18 cellular contexts compared by ENCODE assay signal in the genomic region with DNA sequence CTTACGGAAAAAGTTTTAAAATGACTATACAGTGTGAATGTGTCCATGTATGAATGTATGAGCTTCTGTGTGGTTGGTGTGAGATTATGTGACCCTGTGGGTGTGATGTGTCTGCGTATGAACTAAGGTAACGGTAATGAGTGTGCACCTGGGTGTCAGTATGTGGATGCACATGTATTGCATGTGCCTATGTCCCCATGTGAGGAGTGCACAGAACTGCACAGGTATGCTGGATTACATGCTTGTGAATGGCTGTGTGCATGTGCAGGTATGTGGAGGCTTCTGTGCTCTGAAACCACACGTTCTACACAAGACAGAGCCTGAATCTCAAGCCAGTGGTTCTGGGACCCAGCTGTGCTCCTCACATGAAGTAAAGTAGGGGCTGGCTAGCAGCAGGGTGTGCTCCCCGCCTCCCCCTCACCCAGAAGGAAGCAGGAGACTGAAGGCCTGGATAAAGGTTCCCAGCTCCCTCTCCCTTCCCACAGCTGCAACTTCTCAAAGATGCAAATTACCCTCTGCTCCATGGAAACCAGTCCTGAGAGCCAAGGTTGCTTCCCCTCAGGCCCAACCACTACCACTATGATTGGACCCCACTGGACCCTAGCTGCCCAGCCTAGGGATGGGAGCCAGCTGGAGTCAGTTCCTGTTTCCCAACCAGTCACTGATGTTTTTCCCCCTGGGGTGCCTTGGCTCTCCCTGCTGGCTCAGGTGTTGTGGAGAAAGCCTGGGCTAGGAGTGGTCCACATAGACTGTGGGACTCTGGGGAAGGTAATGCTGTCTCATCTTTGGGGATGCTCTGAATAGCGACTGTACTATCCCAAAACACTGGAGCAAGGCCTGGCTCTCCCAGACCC. TPM values are rescaled to one million over a fixed set of nuclear protein-coding genes. Genes with fewer than 3 reads are reported as not detected.
A peak's percentile ranks its signal among the peaks of the same experiment; 100 is the strongest.
DNase-seq lines count a peak whose midpoint lies in the region; ATAC-seq, FAIRE-seq and TF ChIP-seq lines count a peak whose summit lies in the region.
"Had no signal": no experiment of that assay in that cellular context is flagged by ENCODE, and none has a peak within 500 bp of the region (broad histone marks: within the 10 kb centered on the region; RNA-seq: fewer than 3 reads in every experiment).

No MANE protein-coding gene starts in this region.

- no peaks in the 10 kb centered on the region for H3K79me2 ChIP-seq in HepG2 (ENCODE audit: insufficient read depth, low read length)

- TF ChIP-seq CTCF in cardiac muscle cell (IDR thresholded peaks at IDR 0.05; ENCODE audit: low read depth, low read length) (no peak), left ventricle myocardium inferior (IDR thresholded peaks at IDR 0.05; ENCODE audit: borderline replicate concordance) (no peak), astrocyte of the cerebellum (IDR thresholded peaks at IDR 0.05; ENCODE audit: low read depth, low read length, missing control alignments) (no peak), HepG2 (CRISPR knock-in tag; IDR thresholded peaks at IDR 0.05) (no peak), vagina (IDR thresholded peaks at IDR 0.05) (no peak)

- H2AFZ ChIP-seq in HepG2 (ENCODE audit: low read length): no peak overlapping the region
- H2AFZ ChIP-seq: PC-9 had no signal

- TF ChIP-seq EP300 in HepG2 (IDR thresholded peaks at IDR 0.05; ENCODE audit: low read depth in 2 of 2, low read length in 2 of 2): no peak
- TF ChIP-seq EP300 in HepG2 (CRISPR knock-in tag; IDR thresholded peaks at IDR 0.05; ENCODE audit: borderline replicate concordance): no peak

- TF ChIP-seq POLR2A in HepG2 (IDR thresholded peaks at IDR 0.05; ENCODE audit: insufficient read depth in 1 of 2, low read depth in 2 of 2, low read length in 2 of 2) (peak in 1 of 2 experiments; percentile 31; a peak in 1 of 4 replicates), vagina (IDR thresholded peaks at IDR 0.05) (no peak)

- intact Hi-C loops in left ventricle myocardium inferior (cut with micrococcal nuclease): no loop called here
- intact Hi-C loops in HepG2 (cut with micrococcal nuclease; ENCODE audit: unreplicated experiment): no loop called here
- intact Hi-C loops in vagina (cut with DNase I): no loop called here

- no peak overlapping the region for H3K4me2 ChIP-seq in HepG2 (ENCODE audit: low read depth, low read length)
- H3K4me2 ChIP-seq: PC-9 had no signal

- TF ChIP-seq RAD21 in HepG2 (CRISPR knock-in tag; IDR thresholded peaks at IDR 0.05): no peak

- FAIRE-seq in HepG2 (lab: Jason Lieb, UNC) (no peak), frontal cortex (lab: Jason Lieb, UNC) (no peak)
- FAIRE-seq: HTR-8/SVneo had no signal

- H3K27ac ChIP-seq in cardiac muscle cell: peak overlapping the region; percentile 3
- no peak overlapping the region for H3K27ac ChIP-seq in left ventricle myocardium inferior (replicated peaks)
- H3K27ac ChIP-seq in HepG2 (ENCODE audit: extremely low read length, insufficient read depth, low read length): no peak overlapping the region
- H3K27ac ChIP-seq in vagina: no peak overlapping the region
- H3K27ac ChIP-seq: PC-9 had no signal

- H3K4me3 ChIP-seq in cardiac muscle cell: no peak overlapping the region
- H3K4me3 ChIP-seq in left ventricle myocardium inferior: no peak overlapping the region
- no peak overlapping the region for H3K4me3 ChIP-seq in astrocyte of the cerebellum (ENCODE audit: low read depth, low read length)
- no peak overlapping the region for H3K4me3 ChIP-seq in HepG2 (replicated peaks in 1 of 3; ENCODE audit: insufficient read depth in 1 of 3, low read depth in 2 of 3, low read length in 3 of 3)
- no peak overlapping the region for H3K4me3 ChIP-seq in vagina
- H3K4me3 ChIP-seq: PC-9 had no signal

- H4K20me1 ChIP-seq in HepG2 (ENCODE audit: insufficient read depth, low read length): no peaks in the 10 kb centered on the region

- H3K36me3 ChIP-seq in cardiac muscle cell (no peaks in the 10 kb centered on the region), left ventricle myocardium inferior (no peaks in the 10 kb centered on the region), HepG2 (replicated peaks in 1 of 2; ENCODE audit: control insufficient read depth in 1 of 2, insufficient read depth in 2 of 2, low read length in 2 of 2) (peaks cover 2 to 6% of the 10 kb centered on the region in 2 experiments; a peak in 2 of 5 replicates), vagina (no peaks in the 10 kb centered on the region)

- H3K9me3 ChIP-seq in cardiac muscle cell (ENCODE audit: low read depth) (no peaks in the 10 kb centered on the region), left ventricle myocardium inferior (replicated peaks) (no peaks in the 10 kb centered on the region), HepG2 (ENCODE audit: low read length) (no peaks in the 10 kb centered on the region), vagina (no peaks in the 10 kb centered on the region)

- CTCF ChIA-PET in HepG2 (lab: Yijun Ruan, JAX; ENCODE audit: low intra/inter-chr PET ratio, low total read pairs): no interaction called here

- POLR2A ChIA-PET in HepG2 (lab: Yijun Ruan, JAX): no interaction called here

- WGBS in HepG2 (ENCODE audit: low lambda C conversion rate): 97% methylated on average over 6 of the region's 6 CpGs

- ATAC-seq in HepG2: peak; percentile 9; the same call in 2 of the 3 replicates
- ATAC-seq in HG03469 (IDR thresholded peaks at IDR 0.05; ENCODE audit: unreplicated experiment): no peak
- ATAC-seq: activated CD4-positive, alpha-beta T cell treated with anti-CD3 and anti-CD28 coated beads for 36 hours had no signal

- in situ Hi-C loops in astrocyte of the cerebellum (cut with HindIII; ENCODE audit: low sequenced_read_pairs) (no loop called here), HepG2 (cut with HindIII; ENCODE audit: extremely low pct_ligation_motif_present, low pct_unique_long_range_greater_than_20kb) (no loop called here)

- no TSS peak for BruUV-seq in HepG2 (replicated peaks; lab: Mats Ljungman, UMichigan)

- H3K4me1 ChIP-seq in cardiac muscle cell (ENCODE audit: low read depth) (no peaks in the 10 kb centered on the region), left ventricle myocardium inferior (peaks cover 16% of the 10 kb centered on the region), HepG2 (ENCODE audit: insufficient read depth, low read length) (no peaks in the 10 kb centered on the region), vagina (no peaks in the 10 kb centered on the region)

- H3K9ac ChIP-seq in HepG2 (ENCODE audit: insufficient read depth, low read depth, low read length): no peak overlapping the region

- H3K27me3 ChIP-seq in cardiac muscle cell (no peaks in the 10 kb centered on the region), left ventricle myocardium inferior (ENCODE audit: low read depth) (no peaks in the 10 kb centered on the region), HepG2 (ENCODE audit: control insufficient read depth in 1 of 2, insufficient read depth in 2 of 2, low read length in 2 of 2) (no peaks in the 10 kb centered on the region), vagina (no peaks in the 10 kb centered on the region)

- DNase-seq in cardiac muscle cell (ENCODE audit: low read depth in 1 of 2, low spot score in 1 of 2) (peak in 1 of 2 donors; percentile 78), left ventricle myocardium inferior (no peak), astrocyte of the cerebellum (ENCODE audit: low read depth) (peak; percentile 15), HepG2 (ENCODE audit: low spot score) (no peak), frontal cortex (ENCODE audit: low spot score in 2 of 2) (no peak), SIG-M5 treated with dmso at 0.1 percent for 504 hours (lab: John Stamatoyannopoulos, UW; ENCODE audit: unreplicated experiment) (no peak), vagina (ENCODE audit: extremely low spot score in 2 of 2) (no peak)
- DNase-seq: activated CD4-positive, alpha-beta T cell treated with anti-CD3 and anti-CD28 coated beads for 36 hours; CD8-positive, alpha-beta memory T cell; NCI-H1092 treated with DMSO at 0.1 percent for 48 hours; NCI-H2171 treated with DMSO at 0.1 percent for 48 hours; NCI-H774; PC-9; T1000 had no signal

TF ChIP-seq in HepG2, 621 proteins besides CTCF, POLR2A, EP300 and RAD21 (continues in another document):
- TF ChIP-seq, protein P1, sequence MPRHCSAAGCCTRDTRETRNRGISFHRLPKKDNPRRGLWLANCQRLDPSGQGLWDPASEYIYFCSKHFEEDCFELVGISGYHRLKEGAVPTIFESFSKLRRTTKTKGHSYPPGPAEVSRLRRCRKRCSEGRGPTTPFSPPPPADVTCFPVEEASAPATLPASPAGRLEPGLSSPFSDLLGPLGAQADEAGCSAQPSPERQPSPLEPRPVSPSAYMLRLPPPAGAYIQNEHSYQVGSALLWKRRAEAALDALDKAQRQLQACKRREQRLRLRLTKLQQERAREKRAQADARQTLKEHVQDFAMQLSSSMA (CRISPR knock-in tag; IDR thresholded peaks at IDR 0.05): 0 out of 2 replicates have a peak, but pooled peaks have one; percentile 35

RNA-seq across cellular contexts. Expression of gene SPDEF, which starts 24.8 kb away (rescaled TPM):
- total RNA-seq in cardiac muscle cell (0.42 and 1.1 TPM in 2 replicates), left ventricle myocardium inferior (0.11 TPM), HepG2 (2016; rRNA removed; fragmentation: Illumina TruSeq; extraction: Trizol) (not detected in 2 replicates), frontal cortex (not detected), vagina (not detected)
- polyA plus RNA-seq in cardiac muscle cell (0.96 TPM in 1 of 2 replicates, not detected in the other), HepG2 (2011; rRNA removed) (0.03 TPM in 1 of 2 replicates, not detected in the other)
- total RNA-seq in HepG2 (2016; cell fraction: cytosol; rRNA removed; fragmentation: Illumina TruSeq; extraction: Trizol; ENCODE audit: low read depth): not detected in 2 replicates
- not detected in 2 replicates for total RNA-seq in HepG2 (2016; cell fraction: insoluble cytoplasmic fraction; rRNA removed; fragmentation: Illumina TruSeq; extraction: Trizol)
- not detected in 2 replicates for total RNA-seq in HepG2 (2016; cell fraction: membrane; rRNA removed; fragmentation: Illumina TruSeq; extraction: Trizol)
- total RNA-seq in HepG2 (2016; cell fraction: nucleus; rRNA removed; fragmentation: Illumina TruSeq; extraction: Trizol): not detected in 2 replicates
- not detected in 2 replicates for polyA plus RNA-seq in HepG2 (2011; cell fraction: cytosol; rRNA removed)
- polyA plus RNA-seq in HepG2 (2011; cell fraction: nucleus; rRNA removed): 0.07 and 0.08 TPM in 2 replicates
- polyA plus RNA-seq in HepG2 (2012): not detected in 2 replicates
- polyA plus RNA-seq in HepG2 (2016; cell fraction: cytosol; fragmentation: Illumina TruSeq; extraction: Trizol; ENCODE audit: low read depth): not detected in 2 replicates
- not detected in 2 replicates for polyA plus RNA-seq in HepG2 (2016; cell fraction: insoluble cytoplasmic fraction; fragmentation: Illumina TruSeq; extraction: Trizol; ENCODE audit: low read depth)
- polyA plus RNA-seq in HepG2 (2016; cell fraction: membrane; fragmentation: Illumina TruSeq; extraction: Trizol; ENCODE audit: low read depth): not detected in 2 replicates
- polyA plus RNA-seq in HepG2 (2016; cell fraction: nucleus; fragmentation: Illumina TruSeq; extraction: Trizol; ENCODE audit: insufficient read depth, low read depth): not detected in 2 replicates
- polyA minus RNA-seq in HepG2 (2011; rRNA and poly(A)+ RNA removed; ENCODE audit: low replicate concordance): not detected in 2 replicates
- polyA minus RNA-seq in HepG2 (2011; cell fraction: cytosol; rRNA and poly(A)+ RNA removed): not detected in 2 replicates
- polyA minus RNA-seq in HepG2 (2011; cell fraction: nucleus; rRNA and poly(A)+ RNA removed): not detected in 2 replicates
- total RNA-seq: CD8-positive, alpha-beta memory T cell; LHCN-M2; temporal lobe had no signal
- polyA plus RNA-seq: CD8-positive, alpha-beta memory T cell had no signal
